In the genomic region with DNA sequence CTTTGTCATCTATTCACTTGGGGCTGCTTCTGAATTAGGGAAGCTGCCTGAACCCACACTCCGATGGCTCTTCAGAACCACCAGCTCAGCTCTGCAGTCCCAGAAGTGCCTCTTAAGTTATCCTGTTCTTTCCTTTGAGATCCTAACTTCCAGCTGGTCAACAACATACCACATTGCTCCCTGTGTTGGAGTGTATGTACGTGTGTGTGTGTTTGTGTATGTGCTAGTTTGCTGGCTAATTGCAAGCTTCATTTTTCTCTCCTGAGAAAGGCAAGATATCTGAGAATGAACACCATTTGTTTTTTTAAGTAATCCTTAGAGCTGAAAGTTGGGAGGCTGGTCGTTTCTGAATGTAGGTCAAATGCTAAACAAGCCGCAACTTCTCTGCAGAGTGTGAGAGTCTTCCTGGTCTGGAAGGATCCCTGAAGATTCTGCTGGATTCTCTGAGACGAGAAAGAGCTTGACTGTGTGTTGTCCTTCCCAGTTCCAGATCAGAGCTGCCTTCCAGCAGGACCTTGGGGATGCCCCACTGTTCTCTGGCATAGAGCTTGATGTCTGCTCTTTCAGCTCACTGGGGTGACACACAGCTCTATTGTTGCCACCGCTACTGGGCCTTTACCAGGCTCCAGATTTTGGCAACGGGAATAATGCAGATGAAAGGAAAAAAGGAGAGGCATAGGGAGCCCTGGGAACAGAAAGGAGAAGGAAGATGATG, we compare ENCODE assay signal across 8 cellular contexts. TPM values are rescaled to one million over a fixed set of nuclear protein-coding genes. Genes with fewer than 3 reads are reported as not detected.
DNase-seq lines count a peak whose midpoint lies in the region; ATAC-seq and TF ChIP-seq lines count a peak whose summit lies in the region.

No MANE protein-coding gene starts in this region.

- TF ChIP-seq CTCF in AG04450 (IDR thresholded peaks at IDR 0.05; ENCODE audit: low read depth, low read length): no peak
- no peak for TF ChIP-seq CTCF in nephron progenitor cell (IDR thresholded peaks at IDR 0.05)

- POLR2A ChIA-PET in AG04450 (lab: Yijun Ruan, JAX): interaction anchor here (1.5 to 5.7 kb wide), 2 partner anchors 22 to 94 kb away, joined by 5 to 44 read pairs; a partner anchor contains a TSS

- H3K4me1 Mint-ChIP-seq in nephron progenitor cell: peaks cover 54% of the 10 kb centered on the region

- peak overlapping the region; percentile 56 for H3K27ac Mint-ChIP-seq in nephron progenitor cell

- no peak overlapping the region for H3K4me3 ChIP-seq in AG04450 (ENCODE audit: low read depth, low read length)

- DNase-seq in AG04450 (ENCODE audit: low read depth, low spot score) (no peak), KBM-7 (peak; percentile 31), nephron progenitor cell (no peak)

- ATAC-seq in HG03342 (IDR thresholded peaks at IDR 0.05; ENCODE audit: unreplicated experiment) (no peak), HG03378 (IDR thresholded peaks at IDR 0.05; ENCODE audit: unreplicated experiment) (no peak), HG02571 (IDR thresholded peaks at IDR 0.05; ENCODE audit: unreplicated experiment) (no peak), HG02973 (IDR thresholded peaks at IDR 0.05; ENCODE audit: unreplicated experiment) (no peak)

- peaks cover 4% of the 10 kb centered on the region for H3K27me3 Mint-ChIP-seq in nephron progenitor cell (ENCODE audit: low read depth, poor library complexity)

- in situ Hi-C loops in KBM-7 (cut with MboI; ENCODE audit: low pct_unique_long_range_greater_than_20kb, low sequenced_read_pairs): no loop called here

- peak overlapping the region; percentile 70 for H3K4me3 Mint-ChIP-seq in nephron progenitor cell

- no peaks in the 10 kb centered on the region for H3K27me3 ChIP-seq in AG04450 (ENCODE audit: control insufficient read depth, insufficient read depth, low read length)

- H3K9me3 Mint-ChIP-seq in nephron progenitor cell: peaks cover 14% of the 10 kb centered on the region

- no peaks in the 10 kb centered on the region for H3K9me3 ChIP-seq in AG04450 (ENCODE audit: control insufficient read depth, insufficient read depth, low read length)

- CTCF ChIA-PET in AG04450 (lab: Charles Lee): interaction anchor here (0.6 to 1.3 kb wide), 8 partner anchors 22 to 195 kb away, joined by 3 to 6 read pairs (median 4); no protein-coding TSS in a partner anchor

- H3K36me3 Mint-ChIP-seq in nephron progenitor cell (ENCODE audit: low read depth): no peaks in the 10 kb centered on the region

- H3K27ac ChIP-seq in AG04450 (ENCODE audit: low read depth, low read length) (peak overlapping the region; percentile 52), cingulate gyrus (ENCODE audit: low read depth, low read length) (peak overlapping the region; percentile 95)

RNA-seq across cellular contexts. Expression of a gene that starts 0.8 kb away (rescaled TPM):
- polyA plus RNA-seq in AG04450 (2011; rRNA removed): 1.6 and 1.7 TPM in 2 replicates
- 1.0 and 2.3 TPM in 2 replicates for polyA minus RNA-seq in AG04450 (2011; rRNA and poly(A)+ RNA removed)

RNA-seq across cellular contexts. Expression of a gene that starts 58.5 kb away (rescaled TPM):
- 6.1 and 7.3 TPM in 2 replicates for polyA plus RNA-seq in AG04450 (2011; rRNA removed)
- polyA minus RNA-seq in AG04450 (2011; rRNA and poly(A)+ RNA removed): 17.2 TPM in 2 replicates
